Comparison of ENCODE assay signal across 8 cellular contexts in genomic region chr19:40529093-40529954, GRCh38. TPM values are rescaled to one million over a fixed set of nuclear protein-coding genes. Genes with fewer than 3 reads are reported as not detected.
DNase-seq lines count a peak whose midpoint lies in the region; ATAC-seq and TF ChIP-seq lines count a peak whose summit lies in the region.

No MANE protein-coding gene starts in this region.

- no peaks in the 10 kb centered on the region for H3K36me3 ChIP-seq in left lung

- peak overlapping the region; percentile 52 for H3K4me3 Mint-ChIP-seq in activated CD4-positive, alpha-beta T cell treated with anti-CD3 and anti-CD28 coated beads, Interleukin-2, amount 10 ng/mL, durations not matched to agents 7 days and 5 days

- peaks cover 16% of the 10 kb centered on the region for H3K4me1 Mint-ChIP-seq in activated CD4-positive, alpha-beta T cell treated with anti-CD3 and anti-CD28 coated beads, Interleukin-2, amount 10 ng/mL, durations not matched to agents 7 days and 5 days

- H3K27ac Mint-ChIP-seq in activated CD4-positive, alpha-beta T cell treated with anti-CD3 and anti-CD28 coated beads, Interleukin-2, amount 10 ng/mL, durations not matched to agents 7 days and 5 days, result peak overlapping the region; percentile 34

- POLR2A ChIA-PET in activated CD4-positive, alpha-beta T cell treated with anti-CD3 and anti-CD28 coated beads, Interleukin-2, amount 10 ng/mL, durations not matched to agents 7 days and 5 days (lab: Charles Lee), result no interaction called here

- peaks cover 0 to 15% of the 10 kb centered on the region in 2 donors for H3K4me1 ChIP-seq in left lung

- H3K27me3 Mint-ChIP-seq in activated CD4-positive, alpha-beta T cell treated with anti-CD3 and anti-CD28 coated beads, Interleukin-2, amount 10 ng/mL, durations not matched to agents 7 days and 5 days, result peaks cover 26% of the 10 kb centered on the region

- intact Hi-C loops in left lung (cut with DNase I), result no loop called here

- TF ChIP-seq CTCF in coronary artery (IDR thresholded peaks at IDR 0.05), result peak; percentile 91
- TF ChIP-seq CTCF in left lung (IDR thresholded peaks at IDR 0.05), result peak; percentile 96

- no peaks in the 10 kb centered on the region for H3K36me3 Mint-ChIP-seq in activated CD4-positive, alpha-beta T cell treated with anti-CD3 and anti-CD28 coated beads, Interleukin-2, amount 10 ng/mL, durations not matched to agents 7 days and 5 days (ENCODE audit: low read depth)

- H3K27me3 ChIP-seq in left lung, result peaks cover 0 to 56% of the 10 kb centered on the region in 2 donors

- peak overlapping the region; percentile 37 to 64 for H3K27ac ChIP-seq in coronary artery
- no peak overlapping the region for H3K27ac ChIP-seq in left lung

- DNase-seq in DMS53 (lab: John Stamatoyannopoulos, UW) (peak; percentile 99), NCI-H510A treated with DMSO at 0.1 percent for 48 hours (lab: John Stamatoyannopoulos, UW) (peak; percentile 83), coronary artery (ENCODE audit: low spot score) (peak; percentile 86), left lung (peak; percentile 86 to 97)
- peak; percentile 88 for DNase-seq in activated CD4-positive, alpha-beta T cell treated with anti-CD3 and anti-CD28 coated beads, Interleukin-2, amount 10 ng/mL, durations not matched to agents 7 days and 5 days
- DNase-seq in stimulated activated CD4-positive, alpha-beta T cell treated with anti-CD3 and anti-CD28 coated beads, Interleukin-1b, Interleukin-23, amount 100 ng/mL, for 4 hours (ENCODE audit: low read depth in 2 of 2), result peak; percentile 88 to 89

- H3K9me3 Mint-ChIP-seq in activated CD4-positive, alpha-beta T cell treated with anti-CD3 and anti-CD28 coated beads, Interleukin-2, amount 10 ng/mL, durations not matched to agents 7 days and 5 days, result no peaks in the 10 kb centered on the region

- CTCF ChIA-PET in activated CD4-positive, alpha-beta T cell treated with anti-CD3 and anti-CD28 coated beads, Interleukin-2, amount 10 ng/mL, durations not matched to agents 7 days and 5 days (lab: Charles Lee), result interaction anchor here (0.6 to 1.6 kb wide), 4 partner anchors 13 to 770 kb away, joined by 3 read pairs; no protein-coding TSS in a partner anchor

- H3K9me3 ChIP-seq in left lung, result peaks cover 0 to 5% of the 10 kb centered on the region in 2 donors

- H3K4me3 ChIP-seq in coronary artery (peak overlapping the region; percentile 79), left lung (peak overlapping the region; percentile 46 to 54)

- ATAC-seq in HG03103 (IDR thresholded peaks at IDR 0.05; ENCODE audit: low read depth, unreplicated experiment) (peak; percentile 67), left lung (peak; percentile 96), GM18870 (IDR thresholded peaks at IDR 0.05; ENCODE audit: unreplicated experiment) (no peak)

RNA-seq across cellular contexts. Expression of gene SHKBP1, which starts 47.3 kb away (rescaled TPM):
- total RNA-seq in activated CD4-positive, alpha-beta T cell treated with anti-CD3 and anti-CD28 coated beads, Interleukin-2, amount 10 ng/mL, durations not matched to agents 7 days and 5 days, result 100 to 1,000 TPM; 147 to 158 TPM
- 100 to 1,000 TPM in 1 of 2 donors, 10 to 100 TPM in 1; 73.9 to 122 TPM for total RNA-seq in left lung

Comparison
In these comparisons a context has a peak if more than half of its experiments do, and no peak if none do; other contexts are left out.
1. H3K27ac ChIP-seq: peak in coronary artery (2 of 2); none in left lung (0 of 2).
2. Peak in every context shown above with its lines, with median percentiles within 50 percentile points of each other: DNase-seq.